ENCODE assay signal across 13 cellular contexts in genomic region chr3:42216820-42217416, GRCh38. TPM values are rescaled to one million over a fixed set of nuclear protein-coding genes. Genes with fewer than 3 reads are reported as not detected.
A peak's percentile ranks its signal among the peaks of the same experiment; 100 is the strongest.
DNase-seq lines count a peak whose midpoint lies in the region; ATAC-seq and TF ChIP-seq lines count a peak whose summit lies in the region.
"Had no signal": no experiment of that assay in that cellular context is flagged by ENCODE, and none has a peak within 500 bp of the region (broad histone marks: within the 10 kb centered on the region; RNA-seq: fewer than 3 reads in every experiment).

No MANE protein-coding gene starts in this region.

- no peak overlapping the region for H2AFZ ChIP-seq in OCI-LY1 (ENCODE audit: low read length)

- H3K4me1 ChIP-seq in OCI-LY1 (ENCODE audit: insufficient read depth, low read length, severe bottlenecking): peaks cover 49% of the 10 kb centered on the region
- H3K4me1 ChIP-seq in colonic mucosa: no peaks in the 10 kb centered on the region

- H3K4me3 ChIP-seq in OCI-LY1 (ENCODE audit: low read depth, low read length, poor library complexity, severe bottlenecking) (no peak overlapping the region), choroid plexus epithelial cell (ENCODE audit: low read depth, low read length) (no peak overlapping the region), colonic mucosa (no peak overlapping the region)
- H3K4me3 ChIP-seq: left ventricle myocardium inferior had no signal

- H3K9ac ChIP-seq in OCI-LY1 (ENCODE audit: low read length) (no peak overlapping the region; the same call in 1 of the 2 replicates), colonic mucosa (ENCODE audit: low read depth in 2 of 2, low read length in 2 of 2) (no peak overlapping the region)

- H3K9me2 ChIP-seq in OCI-LY1 (ENCODE audit: low read depth, low read length): no peaks in the 10 kb centered on the region

- intact Hi-C loops in Right ventricle myocardium superior (cut with DNase I): no loop called here
- intact Hi-C loops in colonic mucosa (cut with DNase I): no loop called here

- peak overlapping the region; percentile 28; the same call in 1 of the 2 replicates for H3K4me2 ChIP-seq in OCI-LY1 (ENCODE audit: low read length)

- peaks cover 66% of the 10 kb centered on the region for H3K36me3 ChIP-seq in OCI-LY1 (ENCODE audit: insufficient read depth, low read length)
- H3K36me3 ChIP-seq in colonic mucosa: no peaks in the 10 kb centered on the region

- H4K20me1 ChIP-seq in OCI-LY1 (ENCODE audit: insufficient read depth, low read length): no peaks in the 10 kb centered on the region

- peak overlapping the region; percentile 83 for H3K27ac Mint-ChIP-seq in stimulated activated effector memory CD8-positive, alpha-beta T cell treated with anti-CD3 and anti-CD28 coated beads, Interleukin-12 subunit alpha, Interleukin-12 subunit beta, amount 100 ng/mL, for 72 hours

- H3K27ac ChIP-seq in OCI-LY1 (ENCODE audit: low read depth, low read length, poor library complexity, severe bottlenecking) (peak overlapping the region; percentile 84), colonic mucosa (no peak overlapping the region)
- H3K27ac ChIP-seq: left ventricle myocardium inferior had no signal

- peaks cover 59% of the 10 kb centered on the region for H3K4me1 Mint-ChIP-seq in activated T-cell treated with anti-CD3 and anti-CD28 coated beads, Interleukin-2, amount 50 U/mL, for 4 hours (ENCODE audit: low read depth)
- H3K4me1 Mint-ChIP-seq in stimulated activated effector memory CD8-positive, alpha-beta T cell treated with anti-CD3 and anti-CD28 coated beads, Interleukin-12 subunit alpha, Interleukin-12 subunit beta, amount 100 ng/mL, for 72 hours: peaks cover 44% of the 10 kb centered on the region

- no peaks in the 10 kb centered on the region for H3K79me2 ChIP-seq in OCI-LY1 (ENCODE audit: insufficient read depth, low read length)

- H3K27me3 Mint-ChIP-seq in activated T-cell treated with anti-CD3 and anti-CD28 coated beads, Interleukin-2, amount 50 U/mL, for 4 hours (ENCODE audit: low read depth): no peaks in the 10 kb centered on the region

- TF ChIP-seq CTCF in OCI-LY1 (IDR thresholded peaks at IDR 0.05; ENCODE audit: low read length) (no peak), choroid plexus epithelial cell (conservative IDR thresholded peaks at IDR 0.05; ENCODE audit: low read depth, low read length) (no peak), colonic mucosa (IDR thresholded peaks at IDR 0.05) (no peak)

- H3K9me3 Mint-ChIP-seq in activated T-cell treated with anti-CD3 and anti-CD28 coated beads, Interleukin-2, amount 50 U/mL, for 4 hours: no peaks in the 10 kb centered on the region
- H3K9me3 Mint-ChIP-seq in stimulated activated effector memory CD8-positive, alpha-beta T cell treated with anti-CD3 and anti-CD28 coated beads, Interleukin-12 subunit alpha, Interleukin-12 subunit beta, amount 100 ng/mL, for 72 hours: no peaks in the 10 kb centered on the region

- H3F3A ChIP-seq in OCI-LY1 (ENCODE audit: insufficient read depth, low read length): no peaks in the 10 kb centered on the region

- ATAC-seq in activated T-cell treated with anti-CD3 and anti-CD28 coated beads, Interleukin-2, amount 50 U/mL, for 4 hours: peak; percentile 29 to 58
- peak; percentile 52 for ATAC-seq in stimulated activated effector memory CD8-positive, alpha-beta T cell treated with anti-CD3 and anti-CD28 coated beads, Interleukin-12 subunit alpha, Interleukin-12 subunit beta, amount 100 ng/mL, for 72 hours
- ATAC-seq in Right ventricle myocardium superior (ENCODE audit: poor library complexity): no peak

- H3K36me3 Mint-ChIP-seq in activated T-cell treated with anti-CD3 and anti-CD28 coated beads, Interleukin-2, amount 50 U/mL, for 4 hours (ENCODE audit: insufficient read depth): peaks cover 16% of the 10 kb centered on the region
- H3K36me3 Mint-ChIP-seq in stimulated activated effector memory CD8-positive, alpha-beta T cell treated with anti-CD3 and anti-CD28 coated beads, Interleukin-12 subunit alpha, Interleukin-12 subunit beta, amount 100 ng/mL, for 72 hours: peaks cover 34% of the 10 kb centered on the region

- H3K9me3 ChIP-seq in OCI-LY1 (ENCODE audit: low read length) (no peaks in the 10 kb centered on the region), colonic mucosa (no peaks in the 10 kb centered on the region)
- H3K9me3 ChIP-seq: left ventricle myocardium inferior had no signal

- H3K27me3 ChIP-seq in OCI-LY1 (ENCODE audit: insufficient read depth, low read length) (no peaks in the 10 kb centered on the region), colonic mucosa (no peaks in the 10 kb centered on the region)

- H3K4me3 Mint-ChIP-seq in activated T-cell treated with anti-CD3 and anti-CD28 coated beads, Interleukin-2, amount 50 U/mL, for 4 hours: peak overlapping the region; percentile 69
- peak overlapping the region; percentile 40 for H3K4me3 Mint-ChIP-seq in stimulated activated effector memory CD8-positive, alpha-beta T cell treated with anti-CD3 and anti-CD28 coated beads, Interleukin-12 subunit alpha, Interleukin-12 subunit beta, amount 100 ng/mL, for 72 hours

- DNase-seq in activated T-cell treated with anti-CD3 and anti-CD28 coated beads, Interleukin-2, amount 50 U/mL, for 4 hours: no peak
- no peak for DNase-seq in activated T-cell treated with anti-CD3 and anti-CD28 coated beads for 4 hours
- peak; percentile 47 for DNase-seq in choroid plexus epithelial cell (ENCODE audit: low read depth)
- DNase-seq in stimulated activated effector memory CD8-positive, alpha-beta T cell treated with anti-CD3 and anti-CD28 coated beads, Interleukin-12 subunit alpha, Interleukin-12 subunit beta, amount 100 ng/mL, for 72 hours (ENCODE audit: low spot score in 2 of 2): no peak
- no peak for DNase-seq in Right ventricle myocardium superior
- DNase-seq in colonic mucosa: no peak
- no peak for DNase-seq in occipital lobe (lab: John Stamatoyannopoulos, UW)
- DNase-seq: left ventricle myocardium inferior; NCI-H2029; stimulated activated CD4-positive, alpha-beta T cell treated with anti-CD3 and anti-CD28 coated beads, Interleukin-2, amount 100 ng/mL, for 24 hours had no signal

RNA-seq across cellular contexts. Expression of gene CCK, which starts 49.1 kb away (rescaled TPM):
- not detected for total RNA-seq in activated T-cell treated with anti-CD3 and anti-CD28 coated beads, Interleukin-2, amount 50 U/mL, for 4 hours
- total RNA-seq in Right ventricle myocardium superior (not detected), colonic mucosa (not detected), occipital lobe (14.7 TPM)
- total RNA-seq: HepG2; left ventricle myocardium inferior; T-helper 2 cell treated with Interferon-gamma antibody and Interleukin-4, amounts not matched to agents 100 ng/mL and 5 ng/mL, for 36 hours had no signal

Comparison
In these comparisons a context has a peak if more than half of its experiments do, and no peak if none do; other contexts are left out.
1. RNA of gene CCK, which starts 49.1 kb away (total RNA-seq): 14.7 TPM in occipital lobe (single experiment); not detected in colonic mucosa, not detected in activated T-cell treated with anti-CD3 and anti-CD28 coated beads, Interleukin-2, amount 50 U/mL, for 4 hours and not detected in Right ventricle myocardium superior (single experiment); every median in the first group is over 10 times any median in the second.